ENCODE assay signal across 15 cellular contexts in the genomic region with DNA sequence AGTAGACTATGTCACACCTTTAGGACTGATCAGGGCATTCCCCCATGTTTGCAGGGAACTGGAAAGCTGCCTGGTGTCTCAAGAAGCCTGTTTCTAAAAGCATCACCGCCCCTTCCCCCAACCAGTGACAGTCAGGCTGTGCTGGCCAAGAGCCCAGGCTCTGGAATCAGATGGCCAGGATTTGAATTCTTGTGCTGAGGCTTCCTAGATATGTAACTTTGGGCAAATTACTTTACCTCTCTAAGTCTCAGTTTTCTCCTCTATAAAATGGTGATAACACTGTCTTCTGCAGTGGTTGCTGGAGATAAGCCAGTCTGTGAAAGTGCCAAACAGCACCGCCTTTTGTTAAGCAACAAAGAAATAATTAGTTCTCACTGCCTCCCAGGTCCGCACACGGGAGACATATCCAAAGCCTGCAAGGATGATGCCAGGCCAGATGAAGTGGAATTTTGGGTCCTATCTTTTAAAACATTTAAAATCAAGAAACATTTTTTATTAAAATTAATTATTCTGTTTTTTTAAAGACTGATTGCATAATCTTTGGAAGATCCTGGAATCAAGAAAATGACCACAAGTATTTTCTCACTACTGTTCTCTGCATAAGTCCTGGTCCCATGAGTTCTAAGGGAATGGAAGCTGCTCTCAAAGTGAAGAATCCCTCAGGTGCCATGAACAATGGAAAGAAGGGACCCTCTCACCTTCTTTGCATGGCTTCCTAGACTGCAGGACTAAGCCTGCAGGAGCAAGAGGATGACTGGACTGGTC. TPM values are rescaled to one million over a fixed set of nuclear protein-coding genes. Genes with fewer than 3 reads are reported as not detected.
A peak's percentile ranks its signal among the peaks of the same experiment; 100 is the strongest.
DNase-seq lines count a peak whose midpoint lies in the region; ATAC-seq, FAIRE-seq and TF ChIP-seq lines count a peak whose summit lies in the region.
"Had no signal": no experiment of that assay in that cellular context is flagged by ENCODE, and none has a peak within 500 bp of the region (broad histone marks: within the 10 kb centered on the region; RNA-seq: fewer than 3 reads in every experiment).

No MANE protein-coding gene starts in this region.

- ATAC-seq in GM18868 (IDR thresholded peaks at IDR 0.05; ENCODE audit: unreplicated experiment) (no peak), HG02852 (IDR thresholded peaks at IDR 0.05; ENCODE audit: unreplicated experiment) (no peak), GM21786 (IDR thresholded peaks at IDR 0.05; ENCODE audit: unreplicated experiment) (no peak)
- ATAC-seq: stimulated activated naive CD8-positive, alpha-beta T cell treated with anti-CD3 and anti-CD28 coated beads, Interleukin-15, amount 100 ng/mL, for 72 hours had no signal

- TF ChIP-seq CTCF in bronchial epithelial cell (IDR thresholded peaks at IDR 0.05; ENCODE audit: insufficient read depth, low read length, severe bottlenecking): no peak

- FAIRE-seq in bronchial epithelial cell (lab: Jason Lieb, UNC): peak; percentile 28
- FAIRE-seq: D721Med, GM12892 had no signal

- DNase-seq in LHCN-M2 (ENCODE audit: low read depth): peak; percentile 34
- no peak for DNase-seq in bronchial epithelial cell (ENCODE audit: low read depth)
- DNase-seq in hepatic stellate cell (ENCODE audit: low spot score): peak; percentile 60
- DNase-seq in stromal cell of bone marrow (ENCODE audit: low read depth): peak; percentile 28
- no peak for DNase-seq in activated T-cell treated with anti-CD3 and anti-CD28 coated beads, Interleukin-2, amount 50 U/mL, for 1 hour
- DNase-seq: Kasumi-1; kidney glomerular epithelial cell; stimulated activated CD4-positive, alpha-beta T cell treated with anti-CD3 and anti-CD28 coated beads, Interleukin-4, amount 100 ng/mL, for 1 hour; stimulated activated naive CD8-positive, alpha-beta T cell treated with anti-CD3 and anti-CD28 coated beads, Interleukin-15, amount 100 ng/mL, for 72 hours; T1000 had no signal

- no peak overlapping the region for H3K4me3 ChIP-seq in bronchial epithelial cell (ENCODE audit: low read depth, low read length)

- H3K27me3 ChIP-seq in bronchial epithelial cell (ENCODE audit: control insufficient read depth, insufficient read depth, low read length): no peaks in the 10 kb centered on the region

- H3K36me3 ChIP-seq in bronchial epithelial cell (ENCODE audit: control insufficient read depth, insufficient read depth, low read length): peaks cover 42% of the 10 kb centered on the region

RNA-seq across cellular contexts. Expression of a gene that starts 13.9 kb away (rescaled TPM):
- total RNA-seq in LHCN-M2 (2014; rRNA removed) (78.7 and 88.0 TPM in 2 replicates), bronchial epithelial cell (25.1 and 42.6 TPM in 2 replicates)
- polyA plus RNA-seq in LHCN-M2 (2012): 32.9 TPM

RNA-seq across cellular contexts. Expression of a gene that starts 56.4 kb away (rescaled TPM):
- 24.9 and 28.5 TPM in 2 replicates for total RNA-seq in LHCN-M2 (2014; rRNA removed)
- polyA plus RNA-seq in LHCN-M2 (2012): 18.9 TPM
- total RNA-seq in bronchial epithelial cell: 11.1 and 12.9 TPM in 2 replicates

RNA-seq across cellular contexts. Expression of a gene that starts 56.6 kb away (rescaled TPM):
- total RNA-seq in LHCN-M2 (2014; rRNA removed): 15.1 and 15.8 TPM in 2 replicates
- 15.7 TPM for polyA plus RNA-seq in LHCN-M2 (2012)
- 29.7 and 50.1 TPM in 2 replicates for total RNA-seq in bronchial epithelial cell

Comparison
In these comparisons a context has a peak if more than half of its experiments do, and no peak if none do; other contexts are left out.
1. DNase-seq: peak in LHCN-M2 (single experiment), hepatic stellate cell (single experiment) and stromal cell of bone marrow (single experiment); none in bronchial epithelial cell (single experiment) and activated T-cell treated with anti-CD3 and anti-CD28 coated beads, Interleukin-2, amount 50 U/mL, for 1 hour (single experiment).